Comparison of ENCODE assay signal across 8 cellular contexts in genomic region chr6:116858060-116858459, GRCh38. TPM values are rescaled to one million over a fixed set of nuclear protein-coding genes. Genes with fewer than 3 reads are reported as not detected.
"Had no signal": no experiment of that assay in that cellular context is flagged by ENCODE, and none has a peak within 500 bp of the region (broad histone marks: within the 10 kb centered on the region; RNA-seq: fewer than 3 reads in every experiment).

No MANE protein-coding gene starts in this region.

- ATAC-seq: GM12878 had no signal

- H3K4me3 ChIP-seq: GM12878 had no signal

- FAIRE-seq: GM12878, GM12891, GM12892, GM18507, GM19239 had no signal

- DNase-seq: GDM1, GF-D8 had no signal

RNA-seq across cellular contexts. Expression of gene RFX6, which starts 19.0 kb away (rescaled TPM):
- total RNA-seq: G401, GM12878 had no signal
- polyA plus RNA-seq: GM12878 had no signal

RNA-seq across cellular contexts. Expression of gene GPRC6A, which starts 29.2 kb away (rescaled TPM):
- total RNA-seq: G401, GM12878 had no signal
- polyA plus RNA-seq: GM12878 had no signal
